ENCODE assay signal across 9 cellular contexts in the genomic region with DNA sequence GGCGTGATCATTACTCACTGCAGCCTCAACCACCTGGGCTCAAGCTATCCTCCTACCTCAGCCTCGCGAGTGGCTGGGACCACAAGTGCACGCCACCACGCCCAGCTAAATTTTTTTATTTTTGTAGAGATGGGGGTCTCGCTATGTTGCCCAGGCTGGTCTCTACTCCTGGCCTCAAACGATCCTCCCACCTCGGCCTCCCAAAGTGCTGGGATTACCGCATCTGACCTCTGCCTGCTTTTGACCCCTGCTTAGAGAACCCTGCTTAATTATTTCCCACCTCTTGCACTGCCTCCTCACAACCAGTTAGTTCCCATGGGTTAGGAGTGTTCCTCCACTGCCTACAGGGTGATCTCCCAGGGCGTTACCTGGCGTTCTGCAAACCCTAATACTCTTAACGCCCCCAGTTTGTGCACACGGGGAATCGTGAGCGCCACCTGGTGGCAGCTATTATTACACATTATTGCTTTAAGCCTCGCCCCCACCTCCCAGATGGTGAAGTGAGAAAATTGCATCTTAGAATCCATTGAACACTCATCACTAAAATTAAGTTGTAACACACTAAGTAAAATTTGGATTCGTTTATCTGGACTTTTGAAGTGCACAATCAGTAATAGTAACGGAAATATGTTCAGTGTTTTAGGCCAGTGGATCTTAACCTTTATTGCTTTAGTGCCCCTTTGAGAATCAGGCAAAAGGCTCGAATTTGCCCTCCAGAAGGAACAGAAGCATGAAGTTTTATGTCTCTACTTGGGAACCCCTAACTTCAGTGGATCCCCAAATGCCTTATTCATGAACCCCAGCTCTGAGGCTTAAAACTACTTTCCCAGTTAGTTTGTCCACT.
DNase-seq lines count a peak whose midpoint lies in the region; ATAC-seq and TF ChIP-seq lines count a peak whose summit lies in the region.
"Had no signal": no experiment of that assay in that cellular context is flagged by ENCODE, and none has a peak within 500 bp of the region (broad histone marks: within the 10 kb centered on the region; RNA-seq: fewer than 3 reads in every experiment).

No MANE protein-coding gene starts in this region.

- no peak for ATAC-seq in HG02970 (IDR thresholded peaks at IDR 0.05; ENCODE audit: low FRiP score, unreplicated experiment)
- no peak for ATAC-seq in HG03159 (IDR thresholded peaks at IDR 0.05; ENCODE audit: unreplicated experiment)

- WGBS in prostate gland: 44% methylated on average over 19 of the region's 19 CpGs

- H4K20me1 ChIP-seq in OCI-LY3 (ENCODE audit: insufficient read depth, low read length): no peaks in the 10 kb centered on the region

- intact Hi-C loops in prostate gland (cut with DNase I): no loop called here

- H3K9me3 ChIP-seq in OCI-LY3 (ENCODE audit: insufficient read depth, low read length) (no peaks in the 10 kb centered on the region), prostate gland (no peaks in the 10 kb centered on the region)

- TF ChIP-seq POLR2A in prostate gland (IDR thresholded peaks at IDR 0.05): no peak

- 0 out of 2 replicates have a peak, but pooled peaks cover 5% of the 10 kb centered on the region for H3K4me1 ChIP-seq in OCI-LY3 (ENCODE audit: low read length)
- H3K4me1 ChIP-seq in prostate gland (replicated peaks): no peaks in the 10 kb centered on the region

- H2AFZ ChIP-seq in OCI-LY3 (ENCODE audit: low read depth, low read length): no peak overlapping the region

- H3K27ac ChIP-seq in OCI-LY3 (ENCODE audit: low read length) (no peak overlapping the region), prostate gland (no peak overlapping the region)
- H3K27ac ChIP-seq: skin epidermis had no signal

- no peaks in the 10 kb centered on the region for H3K36me3 ChIP-seq in OCI-LY3 (replicated peaks; ENCODE audit: low read depth, low read length)
- H3K36me3 ChIP-seq in prostate gland: no peaks in the 10 kb centered on the region

- DNase-seq in AG09319 (ENCODE audit: extremely low read depth, low read depth) (no peak), GM20000 (ENCODE audit: low spot score) (peak; percentile 39), fibroblast of pulmonary artery (ENCODE audit: low read depth) (peak; percentile 59), prostate gland (ENCODE audit: low spot score) (no peak)
- DNase-seq in activated T-cell treated with anti-CD3 and anti-CD28 coated beads, Interleukin-2, amount 50 U/mL, for 1 hour: peak; percentile 61

- H3K79me2 ChIP-seq in OCI-LY3 (ENCODE audit: low read length): no peaks in the 10 kb centered on the region

- TF ChIP-seq CTCF in AG09319 (IDR thresholded peaks at IDR 0.05; ENCODE audit: low read depth, low read length) (peak; percentile 70), GM20000 (IDR thresholded peaks at IDR 0.05; ENCODE audit: extremely low read depth, missing control alignments) (peak; percentile 75), OCI-LY3 (IDR thresholded peaks at IDR 0.05; ENCODE audit: low read depth, low read length) (peak; percentile 97), fibroblast of pulmonary artery (IDR thresholded peaks at IDR 0.05; ENCODE audit: low read length, missing control alignments) (peak; percentile 84), prostate gland (IDR thresholded peaks at IDR 0.05) (peak; percentile 48 to 72 (median 56))

- no peak overlapping the region for H3K4me2 ChIP-seq in OCI-LY3 (ENCODE audit: low read length)

- H3K4me3 ChIP-seq in OCI-LY3 (ENCODE audit: low read length) (no peak overlapping the region), fibroblast of pulmonary artery (replicated peaks; ENCODE audit: low read depth, low read length) (no peak overlapping the region), prostate gland (no peak overlapping the region)
- H3K4me3 ChIP-seq: skin epidermis had no signal

- H3K9ac ChIP-seq in OCI-LY3 (ENCODE audit: low read length): no peak overlapping the region

- H3K27me3 ChIP-seq in OCI-LY3 (ENCODE audit: low read depth, low read length) (peaks cover 36% of the 10 kb centered on the region), prostate gland (replicated peaks; ENCODE audit: insufficient read depth) (no peaks in the 10 kb centered on the region)

Comparison
In these comparisons a context has a peak if more than half of its experiments do, and no peak if none do; other contexts are left out.
1. DNase-seq: peak in GM20000 (single experiment), activated T-cell treated with anti-CD3 and anti-CD28 coated beads, Interleukin-2, amount 50 U/mL, for 1 hour (single experiment) and fibroblast of pulmonary artery (single experiment); none in AG09319 (single experiment) and prostate gland (single experiment).
2. Peak in every context shown above with its lines, with median percentiles within 50 percentile points of each other: CTCF ChIP-seq.